Comparison of ENCODE assay signal across 1 cellular context in genomic region chr1:167288390-167289062, GRCh38.
TF ChIP-seq lines count a peak whose summit lies in the region.

No MANE protein-coding gene starts in this region.

TF ChIP-seq in HepG2, 621 proteins besides CTCF, POLR2A, EP300 and RAD21 (continued from another document and continues in another):
- TF ChIP-seq THRA (CRISPR knock-in tag; IDR thresholded peaks at IDR 0.05; ENCODE audit: borderline replicate concordance): peak; percentile 16; the same call in 1 of the 2 replicates
- no peak for TF ChIP-seq KLF16 (CRISPR knock-in tag; IDR thresholded peaks at IDR 0.05)
- TF ChIP-seq PAXIP1 (CRISPR knock-in tag; conservative IDR thresholded peaks at IDR 0.05): peak; percentile 34; the same call in 1 of the 2 replicates
- TF ChIP-seq HOXA9 (CRISPR knock-in tag; IDR thresholded peaks at IDR 0.05; ENCODE audit: borderline replicate concordance): no peak
- no peak for TF ChIP-seq NFATC3 (CRISPR knock-in tag; IDR thresholded peaks at IDR 0.05)
- no peak for TF ChIP-seq DPF2 (CRISPR knock-in tag; IDR thresholded peaks at IDR 0.05; ENCODE audit: borderline replicate concordance, low read depth)
- no peak for TF ChIP-seq ZNF276 (CRISPR knock-in tag; IDR thresholded peaks at IDR 0.05; ENCODE audit: low read depth)
- no peak for TF ChIP-seq AHDC1 (CRISPR knock-in tag; IDR thresholded peaks at IDR 0.05; ENCODE audit: borderline replicate concordance)
- no peak for TF ChIP-seq PITX1 (CRISPR knock-in tag; IDR thresholded peaks at IDR 0.05)
- TF ChIP-seq ZNF709 (CRISPR knock-in tag; IDR thresholded peaks at IDR 0.05): no peak
- TF ChIP-seq ARNT2 (CRISPR knock-in tag; IDR thresholded peaks at IDR 0.05; ENCODE audit: low read depth): no peak
- TF ChIP-seq ZBTB42 (CRISPR knock-in tag; IDR thresholded peaks at IDR 0.05): no peak
- TF ChIP-seq SAP130 (CRISPR knock-in tag; IDR thresholded peaks at IDR 0.05; ENCODE audit: low read depth): 0 out of 2 replicates have a peak, but pooled peaks have one; percentile 12
- no peak for TF ChIP-seq HOXD1 (CRISPR knock-in tag; IDR thresholded peaks at IDR 0.05)
- TF ChIP-seq ZNF776 (CRISPR knock-in tag; IDR thresholded peaks at IDR 0.05): no peak
- TF ChIP-seq ZMYM4 (CRISPR knock-in tag; IDR thresholded peaks at IDR 0.05): peak; percentile 89
- peak; percentile 46; the same call in 1 of the 2 replicates for TF ChIP-seq ZNF770 (CRISPR knock-in tag; IDR thresholded peaks at IDR 0.05)
- no peak for TF ChIP-seq FOXC1 (CRISPR knock-in tag; IDR thresholded peaks at IDR 0.05; ENCODE audit: borderline replicate concordance)
- TF ChIP-seq ARHGAP35 (CRISPR knock-in tag; IDR thresholded peaks at IDR 0.05; ENCODE audit: borderline replicate concordance): no peak
- TF ChIP-seq JARID2 (CRISPR knock-in tag; IDR thresholded peaks at IDR 0.05; ENCODE audit: insufficient replicate concordance): no peak
- TF ChIP-seq ARID5B (CRISPR knock-in tag; IDR thresholded peaks at IDR 0.05): peak; percentile 54; the same call in 1 of the 2 replicates
- TF ChIP-seq ZBTB37 (CRISPR knock-in tag; IDR thresholded peaks at IDR 0.05): no peak
- peak; percentile 53; the same call in 1 of the 2 replicates for TF ChIP-seq ZMYM3 (CRISPR knock-in tag; IDR thresholded peaks at IDR 0.05)
- no peak for TF ChIP-seq TERF1 (CRISPR knock-in tag; IDR thresholded peaks at IDR 0.05)
- no peak for TF ChIP-seq CBFB (CRISPR knock-in tag; IDR thresholded peaks at IDR 0.05)
- TF ChIP-seq TEF (CRISPR knock-in tag; IDR thresholded peaks at IDR 0.05): no peak
- peak; percentile 26; the same call in 1 of the 2 replicates for TF ChIP-seq RXRB (CRISPR knock-in tag; IDR thresholded peaks at IDR 0.05; ENCODE audit: borderline replicate concordance)
- no peak for TF ChIP-seq ZNF558 (CRISPR knock-in tag; IDR thresholded peaks at IDR 0.05; ENCODE audit: borderline replicate concordance)
- TF ChIP-seq ZIK1 (CRISPR knock-in tag; IDR thresholded peaks at IDR 0.05; ENCODE audit: borderline replicate concordance, low read depth): no peak
- peak; percentile 75 for TF ChIP-seq ZNF292 (CRISPR knock-in tag; IDR thresholded peaks at IDR 0.05; ENCODE audit: borderline replicate concordance, low read depth)
- no peak for TF ChIP-seq U2AF1 (optimal IDR thresholded peaks at IDR 0.05; ENCODE audit: low read depth, low read length)
- TF ChIP-seq ZNF180 (CRISPR knock-in tag; IDR thresholded peaks at IDR 0.05; ENCODE audit: borderline replicate concordance, low read depth): no peak
